ENCODE assay signal across 2 cellular contexts in the genomic region with DNA sequence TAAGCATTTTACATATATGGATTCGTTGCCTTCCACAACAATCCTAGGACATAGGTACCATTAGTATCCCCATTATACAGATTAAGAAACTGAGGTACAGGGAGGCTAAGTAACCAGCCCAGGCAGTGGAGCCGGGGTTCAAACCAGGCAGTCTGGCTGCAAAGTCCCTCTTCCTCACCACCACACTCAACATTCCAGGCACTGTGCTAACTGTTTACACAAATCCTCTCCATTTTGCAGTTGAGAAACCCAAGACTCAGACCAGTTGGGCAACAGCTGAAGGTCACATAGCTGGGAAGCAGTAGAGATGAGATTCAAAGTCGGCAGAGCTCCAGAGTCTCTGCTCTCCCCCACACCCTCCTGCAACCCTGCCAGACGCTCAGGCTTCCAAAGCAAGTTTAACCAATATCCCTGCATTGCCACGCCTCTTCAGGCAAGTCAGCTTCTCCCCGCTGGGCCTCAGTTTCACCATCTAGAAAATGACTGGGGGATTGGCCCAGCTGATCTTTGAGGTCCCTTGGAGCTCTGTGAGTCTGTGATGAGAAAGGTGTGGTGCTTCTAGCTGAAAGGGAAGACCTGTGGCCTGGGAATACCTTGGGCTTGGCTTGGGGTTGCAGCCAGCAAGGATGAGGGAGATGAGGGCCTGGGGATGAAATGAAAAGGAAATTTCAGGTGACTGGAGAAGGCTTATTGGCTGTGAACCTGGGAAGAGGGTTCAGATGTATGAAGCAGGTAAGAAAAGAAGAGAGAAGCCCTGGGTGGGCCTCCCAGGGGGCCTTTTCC.
TF ChIP-seq lines count a peak whose summit lies in the region.

No MANE protein-coding gene starts in this region.

TF ChIP-seq in HepG2, 621 proteins besides CTCF, POLR2A, EP300 and RAD21 (continues in another document):
- TF ChIP-seq ZNF569 (CRISPR knock-in tag; IDR thresholded peaks at IDR 0.05; ENCODE audit: borderline replicate concordance) = no peak
- TF ChIP-seq ZNF598 (CRISPR knock-in tag; IDR thresholded peaks at IDR 0.05; ENCODE audit: borderline replicate concordance) = no peak; the same call in 1 of the 2 replicates
- peak; percentile 96 for TF ChIP-seq ZNF792 (CRISPR knock-in tag; IDR thresholded peaks at IDR 0.05)
- TF ChIP-seq EZH2 (conservative IDR thresholded peaks at IDR 0.05; ENCODE audit: low read depth, low read length) = no peak
- peak; percentile 97 for TF ChIP-seq CBX1 (IDR thresholded peaks at IDR 0.05; ENCODE audit: low read depth)
- TF ChIP-seq, protein P1, sequence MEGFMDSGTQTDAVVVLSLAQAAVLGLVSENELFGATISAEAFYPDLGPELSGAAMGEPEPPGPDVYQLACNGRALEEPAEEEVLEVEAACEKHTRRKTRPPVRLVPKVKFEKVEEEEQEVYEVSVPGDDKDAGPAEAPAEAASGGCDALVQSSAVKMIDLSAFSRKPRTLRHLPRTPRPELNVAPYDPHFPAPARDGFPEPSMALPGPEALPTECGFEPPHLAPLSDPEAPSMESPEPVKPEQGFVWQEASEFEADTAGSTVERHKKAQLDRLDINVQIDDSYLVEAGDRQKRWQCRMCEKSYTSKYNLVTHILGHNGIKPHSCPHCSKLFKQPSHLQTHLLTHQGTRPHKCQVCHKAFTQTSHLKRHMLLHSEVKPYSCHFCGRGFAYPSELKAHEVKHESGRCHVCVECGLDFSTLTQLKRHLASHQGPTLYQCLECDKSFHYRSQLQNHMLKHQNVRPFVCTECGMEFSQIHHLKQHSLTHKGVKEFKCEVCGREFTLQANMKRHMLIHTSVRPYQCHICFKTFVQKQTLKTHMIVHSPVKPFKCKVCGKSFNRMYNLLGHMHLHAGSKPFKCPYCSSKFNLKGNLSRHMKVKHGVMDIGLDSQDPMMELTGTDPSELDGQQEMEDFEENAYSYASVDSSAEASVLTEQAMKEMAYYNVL (CRISPR knock-in tag; IDR thresholded peaks at IDR 0.05; ENCODE audit: borderline replicate concordance) = peak; percentile 95; the same call in 1 of the 2 replicates
- TF ChIP-seq TBL1XR1 (IDR thresholded peaks at IDR 0.05; ENCODE audit: borderline replicate concordance, low read length, partially characterized antibody) = peak; percentile 91
- no peak for TF ChIP-seq ZNF484 (CRISPR knock-in tag; IDR thresholded peaks at IDR 0.05; ENCODE audit: borderline replicate concordance, low read depth)
- TF ChIP-seq AHR (CRISPR knock-in tag; IDR thresholded peaks at IDR 0.05) = no peak; the same call in 1 of the 2 replicates
- TF ChIP-seq ELF4 (CRISPR knock-in tag; IDR thresholded peaks at IDR 0.05; ENCODE audit: borderline replicate concordance) = no peak
- no peak for TF ChIP-seq NPAS2 (CRISPR knock-in tag; IDR thresholded peaks at IDR 0.05; ENCODE audit: borderline replicate concordance)
- TF ChIP-seq, protein P2, sequence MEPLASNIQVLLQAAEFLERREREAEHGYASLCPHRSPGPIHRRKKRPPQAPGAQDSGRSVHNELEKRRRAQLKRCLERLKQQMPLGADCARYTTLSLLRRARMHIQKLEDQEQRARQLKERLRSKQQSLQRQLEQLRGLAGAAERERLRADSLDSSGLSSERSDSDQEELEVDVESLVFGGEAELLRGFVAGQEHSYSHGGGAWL (CRISPR knock-in tag; IDR thresholded peaks at IDR 0.05) = no peak
- TF ChIP-seq, protein P3, sequence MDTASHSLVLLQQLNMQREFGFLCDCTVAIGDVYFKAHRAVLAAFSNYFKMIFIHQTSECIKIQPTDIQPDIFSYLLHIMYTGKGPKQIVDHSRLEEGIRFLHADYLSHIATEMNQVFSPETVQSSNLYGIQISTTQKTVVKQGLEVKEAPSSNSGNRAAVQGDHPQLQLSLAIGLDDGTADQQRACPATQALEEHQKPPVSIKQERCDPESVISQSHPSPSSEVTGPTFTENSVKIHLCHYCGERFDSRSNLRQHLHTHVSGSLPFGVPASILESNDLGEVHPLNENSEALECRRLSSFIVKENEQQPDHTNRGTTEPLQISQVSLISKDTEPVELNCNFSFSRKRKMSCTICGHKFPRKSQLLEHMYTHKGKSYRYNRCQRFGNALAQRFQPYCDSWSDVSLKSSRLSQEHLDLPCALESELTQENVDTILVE (CRISPR knock-in tag; IDR thresholded peaks at IDR 0.05) = peak; percentile 96
- TF ChIP-seq, protein P4, sequence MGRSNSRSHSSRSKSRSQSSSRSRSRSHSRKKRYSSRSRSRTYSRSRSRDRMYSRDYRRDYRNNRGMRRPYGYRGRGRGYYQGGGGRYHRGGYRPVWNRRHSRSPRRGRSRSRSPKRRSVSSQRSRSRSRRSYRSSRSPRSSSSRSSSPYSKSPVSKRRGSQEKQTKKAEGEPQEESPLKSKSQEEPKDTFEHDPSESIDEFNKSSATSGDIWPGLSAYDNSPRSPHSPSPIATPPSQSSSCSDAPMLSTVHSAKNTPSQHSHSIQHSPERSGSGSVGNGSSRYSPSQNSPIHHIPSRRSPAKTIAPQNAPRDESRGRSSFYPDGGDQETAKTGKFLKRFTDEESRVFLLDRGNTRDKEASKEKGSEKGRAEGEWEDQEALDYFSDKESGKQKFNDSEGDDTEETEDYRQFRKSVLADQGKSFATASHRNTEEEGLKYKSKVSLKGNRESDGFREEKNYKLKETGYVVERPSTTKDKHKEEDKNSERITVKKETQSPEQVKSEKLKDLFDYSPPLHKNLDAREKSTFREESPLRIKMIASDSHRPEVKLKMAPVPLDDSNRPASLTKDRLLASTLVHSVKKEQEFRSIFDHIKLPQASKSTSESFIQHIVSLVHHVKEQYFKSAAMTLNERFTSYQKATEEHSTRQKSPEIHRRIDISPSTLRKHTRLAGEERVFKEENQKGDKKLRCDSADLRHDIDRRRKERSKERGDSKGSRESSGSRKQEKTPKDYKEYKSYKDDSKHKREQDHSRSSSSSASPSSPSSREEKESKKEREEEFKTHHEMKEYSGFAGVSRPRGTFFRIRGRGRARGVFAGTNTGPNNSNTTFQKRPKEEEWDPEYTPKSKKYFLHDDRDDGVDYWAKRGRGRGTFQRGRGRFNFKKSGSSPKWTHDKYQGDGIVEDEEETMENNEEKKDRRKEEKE (IDR thresholded peaks at IDR 0.05) = no peak
- TF ChIP-seq ERF (CRISPR knock-in tag; IDR thresholded peaks at IDR 0.05) = peak; percentile 95
- no peak for TF ChIP-seq PRPF4 (IDR thresholded peaks at IDR 0.05; ENCODE audit: low read depth, low read length, poor library complexity, severe bottlenecking)
- peak; percentile 75; the same call in 1 of the 2 replicates for TF ChIP-seq PPARG (CRISPR knock-in tag; conservative IDR thresholded peaks at IDR 0.05)

TF ChIP-seq in GM23338, 12 proteins besides CTCF, POLR2A, EP300 and RAD21:
- no peak for TF ChIP-seq EZH2phosphoT487 (IDR thresholded peaks at IDR 0.05; ENCODE audit: unreplicated experiment)
- no peak for TF ChIP-seq REST (IDR thresholded peaks at IDR 0.05; ENCODE audit: unreplicated experiment)
- no peak for TF ChIP-seq JUNB (IDR thresholded peaks at IDR 0.05; ENCODE audit: unreplicated experiment)
